13 cellular contexts compared by ENCODE assay signal in genomic region chr4:4853921-4854648, GRCh38. TPM values are rescaled to one million over a fixed set of nuclear protein-coding genes. Genes with fewer than 3 reads are reported as not detected.
DNase-seq lines count a peak whose midpoint lies in the region; ATAC-seq, FAIRE-seq and TF ChIP-seq lines count a peak whose summit lies in the region.
"Had no signal": no experiment of that assay in that cellular context is flagged by ENCODE, and none has a peak within 500 bp of the region (broad histone marks: within the 10 kb centered on the region; RNA-seq: fewer than 3 reads in every experiment).

No MANE protein-coding gene starts in this region.

- H3K4ac ChIP-seq in H1 (replicated peaks; ENCODE audit: insufficient read length, low read depth, low read length): no peak overlapping the region
- no peak overlapping the region for H3K4ac ChIP-seq in trophoblast cell (ENCODE audit: low read depth, low read length)

- H3K14ac ChIP-seq in H1 (ENCODE audit: insufficient read length) (no peak overlapping the region), trophoblast cell (ENCODE audit: low read length) (no peak overlapping the region)

- no peak overlapping the region for H4K5ac ChIP-seq in H1 (ENCODE audit: insufficient read length, low read depth, low read length)

- no peaks in the 10 kb centered on the region for H3K9me2 ChIP-seq in GM23338 (ENCODE audit: insufficient read depth)

- TF ChIP-seq CTCF in GM23338 (conservative IDR thresholded peaks at IDR 0.05; ENCODE audit: low read depth in 2 of 2) (no peak), H1 (IDR thresholded peaks at IDR 0.05; ENCODE audit: control extremely low read depth in 1 of 3, insufficient read depth in 1 of 3, low read depth in 1 of 3, low read length in 3 of 3) (no peak)

- H4K91ac ChIP-seq in H1 (replicated peaks; ENCODE audit: insufficient read length, low read length) (no peak overlapping the region), trophoblast cell (ENCODE audit: low read depth, low read length) (no peak overlapping the region)

- peaks cover 0 to 8% (median 0%) of the 10 kb centered on the region in 7 donors for H3K9me3 Mint-ChIP-seq in CD4-positive, CD25-positive, alpha-beta regulatory T cell
- H3K9me3 Mint-ChIP-seq in GM23338: peaks cover 9% of the 10 kb centered on the region; the same call in 2 of the 3 replicates
- H3K9me3 Mint-ChIP-seq: activated CD4-positive, alpha-beta memory T cell treated with anti-CD3 and anti-CD28 coated beads for 36 hours had no signal

- H2BK15ac ChIP-seq in H1 (ENCODE audit: low read length): no peak overlapping the region

- H2BK5ac ChIP-seq in H1 (ENCODE audit: low read depth, low read length): no peak overlapping the region
- no peak overlapping the region for H2BK5ac ChIP-seq in trophoblast cell (ENCODE audit: low read depth, low read length, poor library complexity)

- H2AK5ac ChIP-seq in H1 (ENCODE audit: low read depth, low read length) (no peak overlapping the region), trophoblast cell (ENCODE audit: low read length) (no peak overlapping the region)

- H3K56ac ChIP-seq in H1 (replicated peaks; ENCODE audit: insufficient read length, low read depth, low read length): no peak overlapping the region

- H3K23ac ChIP-seq in H1 (ENCODE audit: insufficient read length) (no peak overlapping the region), trophoblast cell (ENCODE audit: low read length) (no peak overlapping the region)

- peaks cover 88% of the 10 kb centered on the region for H3K27me3 Mint-ChIP-seq in CD4-positive, CD25-positive, alpha-beta regulatory T cell
- peaks cover 99% of the 10 kb centered on the region for H3K27me3 Mint-ChIP-seq in GM23338 (ENCODE audit: insufficient read depth, low read depth, poor library complexity)

- H3K27ac Mint-ChIP-seq in CD4-positive, CD25-positive, alpha-beta regulatory T cell: no peak overlapping the region
- no peak overlapping the region for H3K27ac Mint-ChIP-seq in GM23338
- H3K27ac Mint-ChIP-seq: activated CD4-positive, alpha-beta memory T cell treated with anti-CD3 and anti-CD28 coated beads for 36 hours; dendritic cell treated with granulocyte-macrophage colony-stimulating factor and Interleukin-4, amounts not matched to agents 40 ng/mL and 50 ng/mL, for 4 days had no signal

- no peaks in the 10 kb centered on the region for H3K36me3 ChIP-seq in CD4-positive, CD25-positive, alpha-beta regulatory T cell (ENCODE audit: control insufficient read depth, insufficient read depth, low read length)
- no peaks in the 10 kb centered on the region for H3K36me3 ChIP-seq in GM23338 (ENCODE audit: insufficient read depth)
- H3K36me3 ChIP-seq in H1 (ENCODE audit: control insufficient read depth in 2 of 4, insufficient read depth in 4 of 4, low read length in 3 of 4): no peaks in the 10 kb centered on the region
- no peaks in the 10 kb centered on the region for H3K36me3 ChIP-seq in trophoblast cell (ENCODE audit: control insufficient read depth in 1 of 2, insufficient read depth in 2 of 2, low read length in 2 of 2)
- H3K36me3 ChIP-seq: right atrium auricular region had no signal

- H3K27ac ChIP-seq in CD4-positive, CD25-positive, alpha-beta regulatory T cell (ENCODE audit: insufficient read depth, low read length, poor library complexity, severe bottlenecking): no peak overlapping the region
- H3K27ac ChIP-seq in GM23338 (ENCODE audit: low read depth): no peak overlapping the region
- no peak overlapping the region for H3K27ac ChIP-seq in H1 (ENCODE audit: low read depth, low read length)
- no peak overlapping the region for H3K27ac ChIP-seq in trophoblast cell (ENCODE audit: low read depth, low read length)

- no peak for TF ChIP-seq POLR2A in H1 (IDR thresholded peaks at IDR 0.05; ENCODE audit: control extremely low read depth in 1 of 2, low read depth in 2 of 2, low read length in 2 of 2)

- no peaks in the 10 kb centered on the region for H3K36me3 Mint-ChIP-seq in CD4-positive, CD25-positive, alpha-beta regulatory T cell
- no peaks in the 10 kb centered on the region for H3K36me3 Mint-ChIP-seq in GM23338 (ENCODE audit: low read depth)

- no peak for TF ChIP-seq RAD21 in H1 (IDR thresholded peaks at IDR 0.05 in 1 of 2, conservative IDR thresholded peaks at IDR 0.05 in 1 of 2; ENCODE audit: low read depth in 2 of 2, low read length in 2 of 2)

- H3K4me3 ChIP-seq in CD4-positive, CD25-positive, alpha-beta regulatory T cell (ENCODE audit: low read depth, low read length): peak overlapping the region; percentile 24
- peak overlapping the region; percentile 55 for H3K4me3 ChIP-seq in GM23338
- H3K4me3 ChIP-seq in H1 (ENCODE audit: extremely low read depth in 1 of 4, insufficient read depth in 2 of 4, low read depth in 3 of 4, low read length in 4 of 4): no peak overlapping the region; a peak in 1 of 8 replicates
- no peak overlapping the region for H3K4me3 ChIP-seq in trophoblast cell (ENCODE audit: low read depth, low read length)

- no peak overlapping the region for H2AFZ ChIP-seq in GM23338
- H2AFZ ChIP-seq in H1 (ENCODE audit: low read length): no peak overlapping the region
- no peak overlapping the region for H2AFZ ChIP-seq in trophoblast cell (ENCODE audit: insufficient read depth, low read length, poor library complexity)

- no peak for ATAC-seq in CD4-positive, CD25-positive, alpha-beta regulatory T cell (ENCODE audit: low read depth in 2 of 2)
- no peak for ATAC-seq in GM23338

- H3K4me1 ChIP-seq in CD4-positive, CD25-positive, alpha-beta regulatory T cell (ENCODE audit: control insufficient read depth, insufficient read depth, low read length, poor library complexity, severe bottlenecking): peaks cover 36% of the 10 kb centered on the region
- peaks cover 38% of the 10 kb centered on the region for H3K4me1 ChIP-seq in GM23338 (ENCODE audit: insufficient read depth)
- H3K4me1 ChIP-seq in H1 (replicated peaks in 1 of 4; ENCODE audit: control insufficient read depth in 3 of 4, insufficient read depth in 4 of 4, low read length in 3 of 4): peaks cover 0 to 22% (median 11%) of the 10 kb centered on the region in 4 experiments; a peak in 6 of 7 replicates
- peaks cover 22 to 25% of the 10 kb centered on the region in 2 experiments for H3K4me1 ChIP-seq in trophoblast cell (ENCODE audit: control insufficient read depth in 1 of 2, insufficient read depth in 2 of 2, low read length in 2 of 2)

- H2BK12ac ChIP-seq in H1 (ENCODE audit: low read depth, low read length) (no peak overlapping the region), trophoblast cell (ENCODE audit: low read length) (no peak overlapping the region)

- no peak overlapping the region for H4K8ac ChIP-seq in H1 (ENCODE audit: extremely low read depth, insufficient read depth, low read length)
- H4K8ac ChIP-seq in trophoblast cell (ENCODE audit: low read depth, low read length): no peak overlapping the region

- H3K23me2 ChIP-seq in H1 (ENCODE audit: low read depth, low read length): peaks cover 4% of the 10 kb centered on the region; the same call in 1 of the 2 replicates

- no peak overlapping the region for H4K12ac ChIP-seq in trophoblast cell (ENCODE audit: low read depth, low read length)

- CTCF ChIA-PET in H1 (lab: Charles Lee; ENCODE audit: partially characterized antibody): interaction anchor here (1.3 to 3.6 kb wide), 4 partner anchors 10 to 185 kb away, joined by 4 to 12 read pairs (median 8); no protein-coding TSS in a partner anchor

- H3F3A ChIP-seq in GM23338 (replicated peaks; ENCODE audit: low read depth): peaks cover 28% of the 10 kb centered on the region; the same call in 1 of the 2 replicates

- TF ChIP-seq EP300 in H1 (IDR thresholded peaks at IDR 0.05; ENCODE audit: borderline replicate concordance in 1 of 2, low read depth in 2 of 2, low read length in 2 of 2): no peak

- POLR2A ChIA-PET in H1 (lab: Charles Lee; ENCODE audit: partially characterized antibody): interaction anchor here (0.9 to 2.1 kb wide), 3 partner anchors 13 to 184 kb away, joined by 3 to 5 read pairs (median 3); no protein-coding TSS in a partner anchor

- WGBS in H1 (ENCODE audit: extremely low coverage in 1 of 2, insufficient coverage in 1 of 2, insufficient read length in 1 of 2, insufficient replicate concordance in 2 of 2, low coverage in 1 of 2, low lambda C conversion rate in 2 of 2, missing lambda C conversion rate in 1 of 2), 2 experiments: 36% methylated on average over 21 of the region's 24 CpGs; no CpG with 5 or more reads in 1 of the 2 experiments
- WGBS in trophoblast cell (ENCODE audit: extremely low coverage, insufficient coverage, insufficient read length): no CpG with 5 or more reads among the region's 24 CpGs

- peaks cover 38% of the 10 kb centered on the region for H4K20me1 ChIP-seq in GM23338 (replicated peaks; ENCODE audit: insufficient read depth)
- peaks cover 45 to 46% of the 10 kb centered on the region in 2 experiments for H4K20me1 ChIP-seq in H1 (replicated peaks in 1 of 2; ENCODE audit: control insufficient read depth in 1 of 2, insufficient read depth in 2 of 2, low read length in 2 of 2)

- H3K9me3 ChIP-seq in CD4-positive, CD25-positive, alpha-beta regulatory T cell (ENCODE audit: control insufficient read depth in 2 of 2, low read length in 2 of 2): no peaks in the 10 kb centered on the region
- H3K9me3 ChIP-seq in H1 (ENCODE audit: insufficient read depth in 2 of 2, low read depth in 1 of 2, low read length in 1 of 2) (no peaks in the 10 kb centered on the region), trophoblast cell (ENCODE audit: insufficient read depth, low read depth, low read length) (no peaks in the 10 kb centered on the region)
- H3K9me3 ChIP-seq: right atrium auricular region had no signal

- H3K79me2 ChIP-seq in GM23338 (replicated peaks; ENCODE audit: insufficient read depth) (no peaks in the 10 kb centered on the region), H1 (ENCODE audit: control insufficient read depth in 1 of 2, insufficient read depth in 2 of 2, low read length in 2 of 2) (no peaks in the 10 kb centered on the region), trophoblast cell (ENCODE audit: control insufficient read depth, insufficient read depth, low read length, poor library complexity) (no peaks in the 10 kb centered on the region)

- no peak for DNase-seq in CD4-positive, CD25-positive, alpha-beta regulatory T cell
- DNase-seq in GM23338 (ENCODE audit: low spot score): no peak
- DNase-seq in H1 (ENCODE audit: low read depth in 1 of 2, low spot score in 2 of 2): no peak
- no peak for DNase-seq in trophoblast cell
- no peak for DNase-seq in DMS79 (lab: John Stamatoyannopoulos, UW)
- DNase-seq in foreskin melanocyte: no peak
- no peak for DNase-seq in SK-N-DZ (ENCODE audit: low spot score)
- DNase-seq: activated CD4-positive, alpha-beta memory T cell treated with anti-CD3 and anti-CD28 coated beads for 36 hours; activated naive CD4-positive, alpha-beta T cell treated with anti-CD3 and anti-CD28 coated beads, Interleukin-2, amount 50 U/mL, for 16 hours; NCI-H2107; T-helper 1 cell had no signal

- H2BK120ac ChIP-seq in H1 (replicated peaks; ENCODE audit: low read depth, low read length) (no peak overlapping the region), trophoblast cell (ENCODE audit: insufficient read depth, low read length, poor library complexity) (no peak overlapping the region)

- H3K4me2 ChIP-seq in GM23338: peak overlapping the region; percentile 76; the same call in 1 of the 2 replicates
- peak overlapping the region; percentile 62 to 69; a peak in 2 of 4 replicates for H3K4me2 ChIP-seq in H1 (ENCODE audit: insufficient read depth in 1 of 2, low read depth in 2 of 2, low read length in 2 of 2)
- H3K4me2 ChIP-seq in trophoblast cell (ENCODE audit: low read length): peak overlapping the region; percentile 63

- peak overlapping the region in 3 of 4 donors; percentile 84 to 87 (median 85) for H3K4me3 Mint-ChIP-seq in CD4-positive, CD25-positive, alpha-beta regulatory T cell
- H3K4me3 Mint-ChIP-seq in GM23338: no peak overlapping the region; the same call in 2 of the 3 replicates

- H3K4me1 Mint-ChIP-seq in CD4-positive, CD25-positive, alpha-beta regulatory T cell: peaks cover 12 to 55% (median 27%) of the 10 kb centered on the region in 4 donors
- H3K4me1 Mint-ChIP-seq in GM23338: peaks cover 40% of the 10 kb centered on the region

- H3K79me1 ChIP-seq in H1 (ENCODE audit: low read depth, low read length) (no peaks in the 10 kb centered on the region), trophoblast cell (ENCODE audit: low read length) (peaks cover 16% of the 10 kb centered on the region)

- peaks cover 12% of the 10 kb centered on the region for H3K27me3 ChIP-seq in CD4-positive, CD25-positive, alpha-beta regulatory T cell (ENCODE audit: control insufficient read depth, insufficient read depth, low read length)
- peaks cover 100% of the 10 kb centered on the region for H3K27me3 ChIP-seq in GM23338 (ENCODE audit: insufficient read depth)
- H3K27me3 ChIP-seq in H1 (replicated peaks in 1 of 4; ENCODE audit: control insufficient read depth in 3 of 4, extremely low read depth in 1 of 4, insufficient read depth in 3 of 4, low read length in 3 of 4): peaks cover 87 to 98% (median 96%) of the 10 kb centered on the region in 4 experiments
- H3K27me3 ChIP-seq in trophoblast cell (ENCODE audit: insufficient read depth, low read length): peaks cover 35% of the 10 kb centered on the region

- H3K9ac ChIP-seq in H1 (replicated peaks in 1 of 4; ENCODE audit: extremely low read depth in 1 of 4, low read depth in 3 of 4, low read length in 3 of 4) (no peak overlapping the region), trophoblast cell (ENCODE audit: low read length) (no peak overlapping the region)

- no peak overlapping the region for H2BK20ac ChIP-seq in H1 (ENCODE audit: low read length)

- H3K18ac ChIP-seq in H1 (ENCODE audit: extremely low read depth, low read length): no peak overlapping the region
- no peak overlapping the region for H3K18ac ChIP-seq in trophoblast cell (ENCODE audit: low read length)

- no peak for FAIRE-seq in H1 (lab: Jason Lieb, UNC)

RNA-seq across cellular contexts. Expression of gene MSX1, which starts 5.4 kb away (rescaled TPM):
- total RNA-seq in CD4-positive, CD25-positive, alpha-beta regulatory T cell: 0.54 TPM
- under 1 TPM in 1 of 4 donors, not detected in 3; 0.32 TPM for polyA plus RNA-seq in CD4-positive, CD25-positive, alpha-beta regulatory T cell
- total RNA-seq in GM23338 (2014; rRNA removed; shearing (Covaris generic)): not detected in 2 replicates
- polyA plus RNA-seq in GM23338 (2016; fragmentation: Nextera tagmentation; extraction: Ambion mirVana): 0.40 and 0.61 TPM in 2 replicates
- total RNA-seq in H1 (2021; fragmentation: NEBNext Ultra II Directional; extraction: Animal tissue kit (Norgen Biotek cat#: 25700)): not detected in 2 replicates
- 0.47 and 0.75 TPM in 2 replicates for polyA plus RNA-seq in H1 (2011; rRNA removed)
- 0.34 TPM for polyA plus RNA-seq in H1 (2011; cell fraction: cytosol; rRNA removed)
- 2.0 TPM for polyA plus RNA-seq in H1 (2011; cell fraction: nucleus; rRNA removed)
- 0.23 to 0.44 TPM (median 0.34 TPM) in 4 replicates for polyA plus RNA-seq in H1 (2012, experiment 1 of 2)
- polyA plus RNA-seq in H1 (2012, experiment 2 of 2): 0.55 TPM
- 0.24 TPM for polyA plus RNA-seq in H1 (2013, experiment 1 of 2)
- polyA plus RNA-seq in H1 (2013, experiment 2 of 2): 0.26 TPM
- polyA minus RNA-seq in H1 (2011; rRNA and poly(A)+ RNA removed): not detected in 2 replicates
- not detected for polyA minus RNA-seq in H1 (2011; cell fraction: cytosol; rRNA and poly(A)+ RNA removed)
- 0.30 TPM for polyA minus RNA-seq in H1 (2011; cell fraction: nucleus; rRNA and poly(A)+ RNA removed)
- polyA plus RNA-seq in trophoblast cell (2013): 62.1 and 63.6 TPM in 2 replicates
- polyA plus RNA-seq in SK-N-DZ (2014; cell fraction: cytosol; rRNA removed): 0.54 and 3.1 TPM in 2 replicates
- polyA plus RNA-seq in SK-N-DZ (2014; cell fraction: nucleus; rRNA removed): 0.54 and 2.1 TPM in 2 replicates

Comparison
In these comparisons a context has a peak if more than half of its experiments do, and no peak if none do; other contexts are left out.
1. H3K4me3 ChIP-seq: peak in CD4-positive, CD25-positive, alpha-beta regulatory T cell (single experiment) and GM23338 (single experiment); none in H1 (0 of 4) and trophoblast cell (single experiment).
2. Peak in every context shown above with its lines, with median percentiles within 50 percentile points of each other: H3K4me2 ChIP-seq.